ENCODE assay signal across 29 cellular contexts in genomic region chr7:138654616-138655015, GRCh38.
"Had no signal": no experiment of that assay in that cellular context is flagged by ENCODE, and none has a peak within 500 bp of the region (broad histone marks: within the 10 kb centered on the region; RNA-seq: fewer than 3 reads in every experiment).

No MANE protein-coding gene starts in this region.

- H3K9me3 Mint-ChIP-seq: activated CD4-positive, alpha-beta memory T cell treated with anti-CD3 and anti-CD28 coated beads, Interleukin-2, amount 10 ng/mL, durations not matched to agents 7 days and 5 days; activated CD4-positive, alpha-beta T cell treated with anti-CD3 and anti-CD28 coated beads, Interleukin-2, amount 10 ng/mL, durations not matched to agents 7 days and 5 days; activated naive CD4-positive, alpha-beta T cell treated with anti-CD3 and anti-CD28 coated beads, Interleukin-2, amount 10 ng/mL, durations not matched to agents 7 days and 5 days; activated T-cell treated with anti-CD3 and anti-CD28 coated beads, Interleukin-2, amount 50 U/mL, for 24 hours; effector memory CD8-positive, alpha-beta T cell; stimulated activated naive CD8-positive, alpha-beta T cell treated with anti-CD3 and anti-CD28 coated beads, Interleukin-15, Interleukin-2, amounts not matched to agents 100 ng/mL and 50 ng/mL, for 24 hours had no signal

- H3K4me1 Mint-ChIP-seq: activated CD4-positive, alpha-beta memory T cell treated with anti-CD3 and anti-CD28 coated beads, Interleukin-2, amount 10 ng/mL, durations not matched to agents 7 days and 5 days; activated CD4-positive, alpha-beta T cell treated with anti-CD3 and anti-CD28 coated beads, Interleukin-2, amount 10 ng/mL, durations not matched to agents 7 days and 5 days; activated naive CD4-positive, alpha-beta T cell treated with anti-CD3 and anti-CD28 coated beads, Interleukin-2, amount 10 ng/mL, durations not matched to agents 7 days and 5 days; activated naive CD8-positive, alpha-beta T cell treated with anti-CD3 and anti-CD28 coated beads, Interleukin-2, amount 10 ng/mL, durations not matched to agents 7 days and 5 days; brain; naive B cell had no signal

- H3K36me3 Mint-ChIP-seq: activated naive CD4-positive, alpha-beta T cell treated with anti-CD3 and anti-CD28 coated beads, Interleukin-2, amount 10 ng/mL, durations not matched to agents 7 days and 5 days; activated naive CD8-positive, alpha-beta T cell treated with anti-CD3 and anti-CD28 coated beads, Interleukin-2, amount 10 ng/mL, durations not matched to agents 7 days and 5 days; brain; naive B cell had no signal

- H3K27ac Mint-ChIP-seq: activated CD4-positive, alpha-beta memory T cell treated with anti-CD3 and anti-CD28 coated beads, Interleukin-2, amount 10 ng/mL, durations not matched to agents 7 days and 5 days; activated CD4-positive, alpha-beta T cell treated with anti-CD3 and anti-CD28 coated beads, Interleukin-2, amount 10 ng/mL, durations not matched to agents 7 days and 5 days; activated naive CD4-positive, alpha-beta T cell treated with anti-CD3 and anti-CD28 coated beads, Interleukin-2, amount 10 ng/mL, durations not matched to agents 7 days and 5 days; activated naive CD8-positive, alpha-beta T cell treated with anti-CD3 and anti-CD28 coated beads, Interleukin-2, amount 10 ng/mL, durations not matched to agents 7 days and 5 days; activated T-cell treated with anti-CD3 and anti-CD28 coated beads, Interleukin-2, amount 50 U/mL, for 24 hours; brain; effector memory CD8-positive, alpha-beta T cell; mesothelial cell of epicardium; naive B cell; nephron progenitor cell; stimulated activated naive CD8-positive, alpha-beta T cell treated with anti-CD3 and anti-CD28 coated beads, Interleukin-15, Interleukin-2, amounts not matched to agents 100 ng/mL and 50 ng/mL, for 24 hours; WTC11 had no signal

- ATAC-seq: effector memory CD8-positive, alpha-beta T cell; gastrocnemius medialis; left colon; right lobe of liver; WTC11 had no signal

- H3K4me3 Mint-ChIP-seq: activated CD4-positive, alpha-beta memory T cell treated with anti-CD3 and anti-CD28 coated beads, Interleukin-2, amount 10 ng/mL, durations not matched to agents 7 days and 5 days; activated CD4-positive, alpha-beta T cell treated with anti-CD3 and anti-CD28 coated beads, Interleukin-2, amount 10 ng/mL, durations not matched to agents 7 days and 5 days; activated naive CD4-positive, alpha-beta T cell treated with anti-CD3 and anti-CD28 coated beads, Interleukin-2, amount 10 ng/mL, durations not matched to agents 7 days and 5 days; activated naive CD8-positive, alpha-beta T cell treated with anti-CD3 and anti-CD28 coated beads, Interleukin-2, amount 10 ng/mL, durations not matched to agents 7 days and 5 days; activated T-cell treated with anti-CD3 and anti-CD28 coated beads, Interleukin-2, amount 50 U/mL, for 24 hours; brain; effector memory CD8-positive, alpha-beta T cell; mesothelial cell of epicardium; naive B cell; nephron progenitor cell; stimulated activated naive CD8-positive, alpha-beta T cell treated with anti-CD3 and anti-CD28 coated beads, Interleukin-15, Interleukin-2, amounts not matched to agents 100 ng/mL and 50 ng/mL, for 24 hours; WTC11 had no signal

- H3K27me3 Mint-ChIP-seq: activated CD4-positive, alpha-beta T cell treated with anti-CD3 and anti-CD28 coated beads, Interleukin-2, amount 10 ng/mL, durations not matched to agents 7 days and 5 days; activated T-cell treated with anti-CD3 and anti-CD28 coated beads, Interleukin-2, amount 50 U/mL, for 24 hours; stimulated activated naive CD8-positive, alpha-beta T cell treated with anti-CD3 and anti-CD28 coated beads, Interleukin-15, Interleukin-2, amounts not matched to agents 100 ng/mL and 50 ng/mL, for 24 hours had no signal

- H3K27ac ChIP-seq: ascending aorta, cardiac muscle cell, gastrocnemius medialis, neutrophil, right lobe of liver, upper lobe of left lung, vagina had no signal

- DNase-seq: activated CD4-positive, alpha-beta memory T cell treated with anti-CD3 and anti-CD28 coated beads, Interleukin-2, amount 10 ng/mL, durations not matched to agents 7 days and 5 days; activated CD4-positive, alpha-beta T cell treated with anti-CD3 and anti-CD28 coated beads for 1 hour; activated CD4-positive, alpha-beta T cell treated with anti-CD3 and anti-CD28 coated beads, Interleukin-2, amount 10 ng/mL, durations not matched to agents 7 days and 5 days; activated CD8-positive, alpha-beta memory T cell treated with anti-CD3 and anti-CD28 coated beads, Interleukin-2, amount 50 U/mL, for 48 hours; activated gamma-delta T cell; activated naive CD4-positive, alpha-beta T cell treated with anti-CD3 and anti-CD28 coated beads, Interleukin-2, amount 10 ng/mL, durations not matched to agents 7 days and 5 days; activated naive CD8-positive, alpha-beta T cell treated with anti-CD3 and anti-CD28 coated beads, Interleukin-2, amount 10 ng/mL, durations not matched to agents 7 days and 5 days; activated T-cell treated with anti-CD3 and anti-CD28 coated beads, Interleukin-2, amount 50 U/mL, for 24 hours; cerebellar nuclear complex; cortex of kidney; effector memory CD8-positive, alpha-beta T cell; erythroblast; gastrocnemius medialis; glutamatergic neuron; left colon; mammary epithelial cell; naive B cell; nephron progenitor cell; right lobe of liver; stimulated activated CD4-positive, alpha-beta T cell treated with anti-CD3 and anti-CD28 coated beads, Interleukin-4, amount 100 ng/mL, for 1 hour; upper lobe of left lung had no signal
